In the genomic region with DNA sequence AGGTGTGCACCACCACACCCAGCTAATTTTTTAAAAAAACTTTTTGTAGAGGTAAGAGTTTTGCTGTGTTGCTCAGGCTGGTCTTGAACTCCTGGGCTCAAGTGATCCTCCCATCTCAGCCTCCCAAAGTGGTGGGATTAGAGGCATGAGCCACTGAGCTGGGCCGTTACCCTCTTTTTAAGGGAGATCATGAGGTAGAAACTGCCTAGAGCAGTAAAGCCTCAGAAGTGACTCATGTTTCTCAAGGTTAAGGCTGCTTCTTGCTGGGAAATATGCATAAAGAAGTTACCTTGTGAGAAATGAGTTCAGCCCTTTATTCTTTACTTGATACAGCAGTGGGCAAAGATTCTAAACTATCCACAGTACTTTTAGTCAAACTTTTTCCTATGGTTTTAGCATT, we compare ENCODE assay signal across 15 cellular contexts. TPM values are rescaled to one million over a fixed set of nuclear protein-coding genes. Genes with fewer than 3 reads are reported as not detected.
DNase-seq lines count a peak whose midpoint lies in the region; ATAC-seq, FAIRE-seq and TF ChIP-seq lines count a peak whose summit lies in the region.
"Had no signal": no experiment of that assay in that cellular context is flagged by ENCODE, and none has a peak within 500 bp of the region (broad histone marks: within the 10 kb centered on the region; RNA-seq: fewer than 3 reads in every experiment).

No MANE protein-coding gene starts in this region.

- no peak overlapping the region for H3K4me3 ChIP-seq in RWPE2 (ENCODE audit: severe bottlenecking)
- H3K4me3 ChIP-seq: gastroesophageal sphincter had no signal

- DNase-seq in activated CD4-positive, alpha-beta T cell treated with anti-CD3 and anti-CD28 coated beads, Interleukin-2, amount 10 ng/mL, durations not matched to agents 24 days and 14 days, result no peak
- no peak for DNase-seq in activated CD4-positive, alpha-beta T cell treated with anti-CD3 and anti-CD28 coated beads, Interleukin-2, amount 50 U/mL, for 1 hour
- no peak for DNase-seq in RWPE2 (ENCODE audit: low spot score)
- no peak for DNase-seq in central memory CD8-positive, alpha-beta T cell (ENCODE audit: low spot score in 2 of 2)
- DNase-seq in renal cortical epithelial cell (ENCODE audit: low read depth), result peak; percentile 90
- no peak for DNase-seq in stimulated activated CD4-positive, alpha-beta T cell treated with anti-CD3 and anti-CD28 coated beads, Interleukin-2, amount 100 ng/mL, for 24 hours
- DNase-seq in urothelium cell line (ENCODE audit: low spot score), result no peak
- DNase-seq in substantia nigra (lab: John Stamatoyannopoulos, UW), result no peak
- DNase-seq: ACHN, DMS79 treated with DMSO at 0.1 percent for 48 hours, MM.1S, NCI-H524 treated with DMSO at 0.1 percent for 48 hours, T-cell had no signal

- peaks cover 19% of the 10 kb centered on the region for H3K36me3 Mint-ChIP-seq in activated CD4-positive, alpha-beta T cell treated with anti-CD3 and anti-CD28 coated beads, Interleukin-2, amount 10 ng/mL, durations not matched to agents 24 days and 14 days (ENCODE audit: low read depth)
- H3K36me3 Mint-ChIP-seq in central memory CD8-positive, alpha-beta T cell (ENCODE audit: insufficient read depth), result peaks cover 11% of the 10 kb centered on the region

- H3K36me3 ChIP-seq in RWPE2 (ENCODE audit: low read depth), result no peaks in the 10 kb centered on the region; the same call in 1 of the 2 replicates
- H3K36me3 ChIP-seq: gastroesophageal sphincter had no signal

- no peak for FAIRE-seq in urothelium cell line (lab: Jason Lieb, UNC)

- H3K27ac ChIP-seq in RWPE2 (ENCODE audit: poor library complexity, severe bottlenecking) (no peak overlapping the region), substantia nigra (ENCODE audit: low read depth, low read length, poor library complexity, severe bottlenecking) (no peak overlapping the region)
- H3K27ac ChIP-seq: gastroesophageal sphincter had no signal

- H3K27ac Mint-ChIP-seq in activated CD4-positive, alpha-beta T cell treated with anti-CD3 and anti-CD28 coated beads, Interleukin-2, amount 10 ng/mL, durations not matched to agents 24 days and 14 days, result peak overlapping the region; percentile 59
- peak overlapping the region; percentile 49 for H3K27ac Mint-ChIP-seq in central memory CD8-positive, alpha-beta T cell (ENCODE audit: low read depth)

- ATAC-seq in RWPE2 (ENCODE audit: low read depth), result peak; percentile 63
- ATAC-seq in central memory CD8-positive, alpha-beta T cell (replicated peaks; ENCODE audit: extremely low read depth, poor library complexity, severe bottlenecking), result no peak
- ATAC-seq: gastroesophageal sphincter, left lobe of liver had no signal

- intact Hi-C loops in activated CD4-positive, alpha-beta T cell treated with anti-CD3 and anti-CD28 coated beads, Interleukin-2, amount 10 ng/mL, durations not matched to agents 24 days and 14 days (cut with micrococcal nuclease), result loop anchor here (2.0 to 5.0 kb wide), 2 partner anchors 23 to 35 kb away; no protein-coding TSS in a partner anchor

- H3K9me3 Mint-ChIP-seq in activated CD4-positive, alpha-beta T cell treated with anti-CD3 and anti-CD28 coated beads, Interleukin-2, amount 10 ng/mL, durations not matched to agents 24 days and 14 days, result no peaks in the 10 kb centered on the region
- no peaks in the 10 kb centered on the region for H3K9me3 Mint-ChIP-seq in central memory CD8-positive, alpha-beta T cell
- H3K9me3 Mint-ChIP-seq: T-cell had no signal

- no peaks in the 10 kb centered on the region for H3K27me3 ChIP-seq in RWPE2 (ENCODE audit: insufficient read depth, poor library complexity, severe bottlenecking)
- H3K27me3 ChIP-seq: gastroesophageal sphincter had no signal

- H3K4me1 ChIP-seq in RWPE2 (ENCODE audit: insufficient read depth, poor library complexity, severe bottlenecking), result peaks cover 41% of the 10 kb centered on the region

- H3K4me1 Mint-ChIP-seq in activated CD4-positive, alpha-beta T cell treated with anti-CD3 and anti-CD28 coated beads, Interleukin-2, amount 10 ng/mL, durations not matched to agents 24 days and 14 days, result peaks cover 80% of the 10 kb centered on the region
- H3K4me1 Mint-ChIP-seq in central memory CD8-positive, alpha-beta T cell, result peaks cover 74% of the 10 kb centered on the region

- H3K4me3 Mint-ChIP-seq in activated CD4-positive, alpha-beta T cell treated with anti-CD3 and anti-CD28 coated beads, Interleukin-2, amount 10 ng/mL, durations not matched to agents 24 days and 14 days, result peak overlapping the region; percentile 28
- no peak overlapping the region for H3K4me3 Mint-ChIP-seq in central memory CD8-positive, alpha-beta T cell

- TF ChIP-seq CTCF in RWPE2 (IDR thresholded peaks at IDR 0.05; ENCODE audit: poor library complexity, severe bottlenecking), result no peak

- H3K9me3 ChIP-seq in RWPE2 (ENCODE audit: severe bottlenecking), result no peaks in the 10 kb centered on the region
- H3K9me3 ChIP-seq: gastroesophageal sphincter had no signal

- no peaks in the 10 kb centered on the region for H3K27me3 Mint-ChIP-seq in activated CD4-positive, alpha-beta T cell treated with anti-CD3 and anti-CD28 coated beads, Interleukin-2, amount 10 ng/mL, durations not matched to agents 24 days and 14 days
- no peaks in the 10 kb centered on the region for H3K27me3 Mint-ChIP-seq in central memory CD8-positive, alpha-beta T cell
- H3K27me3 Mint-ChIP-seq: T-cell had no signal

RNA-seq across cellular contexts. Expression of a gene that starts 38.2 kb away (rescaled TPM):
- 172 and 182 TPM in 2 replicates for total RNA-seq in activated CD4-positive, alpha-beta T cell treated with anti-CD3 and anti-CD28 coated beads, Interleukin-2, amount 10 ng/mL, durations not matched to agents 24 days and 14 days
- total RNA-seq in renal cortical epithelial cell, result 110 and 112 TPM in 2 replicates
